Comparison of ENCODE assay signal across 16 cellular contexts in genomic region chr6:100455230-100456124, GRCh38. TPM values are rescaled to one million over a fixed set of nuclear protein-coding genes. Genes with fewer than 3 reads are reported as not detected.
DNase-seq lines count a peak whose midpoint lies in the region; ATAC-seq, FAIRE-seq and TF ChIP-seq lines count a peak whose summit lies in the region.
"Had no signal": no experiment of that assay in that cellular context is flagged by ENCODE, and none has a peak within 500 bp of the region (broad histone marks: within the 10 kb centered on the region; RNA-seq: fewer than 3 reads in every experiment).

No MANE protein-coding gene starts in this region.

- intact Hi-C loops in pancreas (cut with DNase I) (no loop called here), left lung (cut with DNase I) (no loop called here)

- H3K4me3 Mint-ChIP-seq in endodermal cell, result peak overlapping the region; percentile 55
- H3K4me3 Mint-ChIP-seq: natural killer cell had no signal

- no peaks in the 10 kb centered on the region for H3K27me3 Mint-ChIP-seq in endodermal cell (ENCODE audit: insufficient read depth)

- no peaks in the 10 kb centered on the region for H3K9me3 Mint-ChIP-seq in endodermal cell

- H3K4me1 Mint-ChIP-seq in endodermal cell, result peaks cover 42% of the 10 kb centered on the region

- 1% methylated on average over 33 to 54 of the region's 54 CpGs for WGBS in endodermal cell (ENCODE audit: insufficient coverage in 1 of 2, insufficient read length in 1 of 2), 2 experiments
- 7 to 9% methylated on average over 53 to 54 of the region's 54 CpGs for WGBS in pancreas, 2 donors

- H3K4me1 ChIP-seq in endodermal cell (ENCODE audit: control insufficient read depth, insufficient read depth, low read length), result peaks cover 8% of the 10 kb centered on the region
- no peaks in the 10 kb centered on the region for H3K4me1 ChIP-seq in pancreas
- no peaks in the 10 kb centered on the region for H3K4me1 ChIP-seq in left lung

- no peaks in the 10 kb centered on the region for H3K36me3 ChIP-seq in endodermal cell (ENCODE audit: control insufficient read depth, insufficient read depth, low read length)
- no peaks in the 10 kb centered on the region for H3K36me3 ChIP-seq in pancreas
- no peaks in the 10 kb centered on the region for H3K36me3 ChIP-seq in left lung
- H3K36me3 ChIP-seq: heart right ventricle had no signal

- H3K36me3 Mint-ChIP-seq in endodermal cell (ENCODE audit: low read depth), result no peaks in the 10 kb centered on the region

- POLR2A ChIA-PET in GM10248 (lab: Yijun Ruan, JAX), result no interaction called here

- H3K9me3 ChIP-seq in endodermal cell (ENCODE audit: control insufficient read depth, low read length), result no peaks in the 10 kb centered on the region
- H3K9me3 ChIP-seq in pancreas, result no peaks in the 10 kb centered on the region
- H3K9me3 ChIP-seq in left lung, result no peaks in the 10 kb centered on the region
- H3K9me3 ChIP-seq: heart right ventricle had no signal

- CTCF ChIA-PET in GM10248 (lab: Yijun Ruan, JAX), result interaction anchor here (1.4 to 1.5 kb wide), 2 partner anchors 10 to 20 kb away, joined by 3 read pairs; no protein-coding TSS in a partner anchor

- H3K27ac Mint-ChIP-seq in endodermal cell, result peak overlapping the region; percentile 76
- H3K27ac Mint-ChIP-seq: natural killer cell had no signal

- ATAC-seq in HG02763 (IDR thresholded peaks at IDR 0.05; ENCODE audit: unreplicated experiment) (peak; percentile 44), pancreas (peak; percentile 77 to 84 (median 82)), left lung (no peak)
- ATAC-seq: heart right ventricle, natural killer cell had no signal

- no peak for FAIRE-seq in pancreas (lab: Jason Lieb, UNC)
- FAIRE-seq: G401.6 had no signal

- no peak for TF ChIP-seq CTCF in endodermal cell (conservative IDR thresholded peaks at IDR 0.05)
- TF ChIP-seq CTCF in pancreas (IDR thresholded peaks at IDR 0.05), result no peak
- TF ChIP-seq CTCF in left lung (IDR thresholded peaks at IDR 0.05), result no peak
- no peak for TF ChIP-seq CTCF in GM10248 (IDR thresholded peaks at IDR 0.05; ENCODE audit: control extremely low read depth, extremely low read depth, low read depth, missing control alignments)

- DNase-seq in NCI-H748 treated with DMSO at 0.1 percent for 48 hours (lab: John Stamatoyannopoulos, UW), result peak; percentile 51
- no peak for DNase-seq in NCI-H748 (lab: John Stamatoyannopoulos, UW; ENCODE audit: unreplicated experiment)
- peak; percentile 85 for DNase-seq in endodermal cell
- DNase-seq in pancreas, result peak; percentile 53 to 72 (median 66)
- DNase-seq in left lung, result no peak
- no peak for DNase-seq in GM10248 (ENCODE audit: extremely low spot score)
- DNase-seq in NCI-H1417 treated with DMSO at 0.1 percent for 48 hours (lab: John Stamatoyannopoulos, UW), result no peak
- DNase-seq: 8988T; activated naive CD4-positive, alpha-beta T cell treated with anti-CD3 and anti-CD28 coated beads, Interleukin-2, amount 50 U/mL, for 16 hours; heart right ventricle; natural killer cell; NCI-H2081; stimulated activated CD4-positive, alpha-beta T cell treated with anti-CD3 and anti-CD28 coated beads, Interleukin-1b, Interleukin-23, amount 100 ng/mL, for 48 hours had no signal

- H3K27me3 ChIP-seq in endodermal cell (ENCODE audit: control insufficient read depth, insufficient read depth, low read length, poor library complexity, severe bottlenecking) (peaks cover 100% of the 10 kb centered on the region), pancreas (peaks cover 0 to 50% (median 16%) of the 10 kb centered on the region in 4 donors), left lung (peaks cover 97 to 99% of the 10 kb centered on the region in 2 donors)

- H3K9ac ChIP-seq in endodermal cell (ENCODE audit: extremely low read depth, low read length, poor library complexity, severe bottlenecking), result no peak overlapping the region

- H3K4me3 ChIP-seq in endodermal cell (ENCODE audit: low read length) (peak overlapping the region; percentile 71), pancreas (peak overlapping the region in 3 of 4 donors; percentile 3 to 41 (median 35)), left lung (no peak overlapping the region)

- H3K27ac ChIP-seq in endodermal cell (ENCODE audit: low read depth, low read length) (no peak overlapping the region), pancreas (peak overlapping the region; percentile 76 to 94 (median 86)), left lung (no peak overlapping the region)
- H3K27ac ChIP-seq: heart right ventricle had no signal

RNA-seq across cellular contexts. Expression of gene SIM1, which starts 9.2 kb away (rescaled TPM):
- under 1 TPM; 0.07 to 0.31 TPM for total RNA-seq in endodermal cell
- 0.11 TPM for polyA plus RNA-seq in endodermal cell (2013, experiment 1 of 2)
- 0.21 TPM for polyA plus RNA-seq in endodermal cell (2013, experiment 2 of 2)
- total RNA-seq in pancreas, result 1 to 10 TPM; 3.1 to 6.0 (median 4.1) TPM
- 1 to 10 TPM; 1.5 to 4.5 TPM for polyA plus RNA-seq in pancreas
- not detected for total RNA-seq in left lung
- total RNA-seq: heart right ventricle, natural killer cell, RPMI7951 had no signal
- polyA plus RNA-seq: heart right ventricle had no signal

Comparison
In these comparisons a context has a peak if more than half of its experiments do, and no peak if none do; other contexts are left out.
1. DNase-seq: peak in NCI-H748 treated with DMSO at 0.1 percent for 48 hours (single experiment), endodermal cell (single experiment) and pancreas (6 of 6); none in NCI-H748 (single experiment), left lung (0 of 2), GM10248 (single experiment) and NCI-H1417 treated with DMSO at 0.1 percent for 48 hours (single experiment).
2. H3K27ac ChIP-seq: peak in pancreas (4 of 4); none in endodermal cell (single experiment) and left lung (0 of 2).
3. H3K4me3 ChIP-seq: peak in endodermal cell (single experiment) and pancreas (3 of 4); none in left lung (0 of 2).